ENCODE assay signal across 29 cellular contexts in the genomic region with DNA sequence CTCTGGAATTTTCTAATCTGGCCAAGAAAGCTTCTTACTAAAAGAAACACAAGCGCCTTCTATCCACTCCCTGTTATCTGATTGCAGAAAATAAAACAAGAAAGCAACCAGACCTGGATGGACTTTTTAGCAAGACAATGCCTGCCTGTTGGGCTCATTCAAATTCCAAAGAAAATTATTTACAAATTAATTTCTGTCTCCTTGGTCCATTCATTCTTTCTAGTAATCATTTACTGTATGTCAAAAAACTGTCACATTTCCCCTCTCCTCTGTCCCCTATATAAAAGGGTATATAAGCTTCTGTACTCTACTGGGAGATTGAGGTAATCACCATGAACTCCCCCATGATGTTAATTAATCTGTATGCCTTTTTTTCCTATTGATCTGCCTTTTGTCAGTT.
"Had no signal": no experiment of that assay in that cellular context is flagged by ENCODE, and none has a peak within 500 bp of the region (broad histone marks: within the 10 kb centered on the region; RNA-seq: fewer than 3 reads in every experiment).

No MANE protein-coding gene starts in this region.

- H3K4me1 ChIP-seq: adrenal gland had no signal

- H3K27me3 ChIP-seq: adrenal gland had no signal

- H3K4me3 ChIP-seq: adrenal gland, PC-9 had no signal

- H2AFZ ChIP-seq: PC-9 had no signal

- FAIRE-seq: bronchial epithelial cell, RCC 7860 had no signal

- H3K4me3 Mint-ChIP-seq: activated CD4-positive, alpha-beta T cell treated with anti-CD3 and anti-CD28 coated beads, Interleukin-2, amount 10 ng/mL, durations not matched to agents 24 days and 14 days; activated CD8-positive, alpha-beta T cell treated with anti-CD3 and anti-CD28 coated beads for 36 hours; activated naive CD4-positive, alpha-beta T cell treated with anti-CD3 and anti-CD28 coated beads for 36 hours; activated T-cell treated with anti-CD3 and anti-CD28 coated beads, Interleukin-2, amount 50 U/mL, for 4 hours; activated T-helper 1 cell treated with anti-CD3 and anti-CD28 coated beads, Interleukin-12 subunit alpha, Interleukin-12 subunit beta, Interleukin-2, Interleukin-4 antibody, amounts not matched to agents 30 ng/mL and 10 ng/mL and 1 ng/mL, durations not matched to agents 14 hours and 24 hours and 36 hours; brain had no signal

- DNase-seq: activated CD4-positive, alpha-beta T cell treated with anti-CD3 and anti-CD28 coated beads, Interleukin-2, amount 10 ng/mL, durations not matched to agents 24 days and 14 days; activated CD4-positive, alpha-beta T cell treated with anti-CD3 and anti-CD28 coated beads, Interleukin-2, amount 50 U/mL, for 4 hours; activated CD8-positive, alpha-beta T cell treated with anti-CD3 and anti-CD28 coated beads for 36 hours; activated gamma-delta T cell treated with Interleukin-2 at 50 U/mL for 16 hours; activated naive CD4-positive, alpha-beta T cell treated with anti-CD3 and anti-CD28 coated beads for 36 hours; activated T-cell treated with anti-CD3 and anti-CD28 coated beads for 4 hours; activated T-cell treated with anti-CD3 and anti-CD28 coated beads, Interleukin-2, amount 50 U/mL, for 4 hours; adrenal gland; central memory CD4-positive, alpha-beta T cell; Karpas-422; NCI-H1105; NCI-H1417 treated with DMSO at 0.1 percent for 48 hours; NCI-H187 treated with DMSO at 0.1 percent for 48 hours; NCI-H2081; NCI-H2171 treated with DMSO at 0.1 percent for 48 hours; NCI-H226; NCI-H446 treated with DMSO at 0.1 percent for 48 hours; NCI-H524; NCI-H748 treated with DMSO at 0.1 percent for 48 hours; NK-92 treated with Interleukin-12 subunit alpha and Interleukin-12 subunit beta, amount 100 ng/mL, for 24 hours; PC-9; Right ventricle myocardium superior; T1000; WERI-Rb-1 had no signal

- H3K36me3 ChIP-seq: adrenal gland, WERI-Rb-1 had no signal

- H3K27ac ChIP-seq: adrenal gland, PC-9, WERI-Rb-1 had no signal

- ATAC-seq: activated CD8-positive, alpha-beta T cell treated with anti-CD3 and anti-CD28 coated beads for 36 hours; activated naive CD4-positive, alpha-beta T cell treated with anti-CD3 and anti-CD28 coated beads, Interleukin-2, amount 50 U/mL, for 72 hours; activated T-cell treated with anti-CD3 and anti-CD28 coated beads, Interleukin-2, amount 50 U/mL, for 4 hours had no signal

- H3K9me3 ChIP-seq: adrenal gland had no signal

- H3K4me2 ChIP-seq: PC-9 had no signal

- H3K27me3 Mint-ChIP-seq: activated CD4-positive, alpha-beta T cell treated with anti-CD3 and anti-CD28 coated beads, Interleukin-2, amount 10 ng/mL, durations not matched to agents 24 days and 14 days; activated CD8-positive, alpha-beta T cell treated with anti-CD3 and anti-CD28 coated beads for 36 hours had no signal

- H3K4me1 Mint-ChIP-seq: activated CD4-positive, alpha-beta T cell treated with anti-CD3 and anti-CD28 coated beads, Interleukin-2, amount 10 ng/mL, durations not matched to agents 24 days and 14 days; brain had no signal

- H3K36me3 Mint-ChIP-seq: brain had no signal

- H3K27ac Mint-ChIP-seq: activated CD4-positive, alpha-beta T cell treated with anti-CD3 and anti-CD28 coated beads, Interleukin-2, amount 10 ng/mL, durations not matched to agents 24 days and 14 days; activated CD8-positive, alpha-beta T cell treated with anti-CD3 and anti-CD28 coated beads for 36 hours; activated naive CD4-positive, alpha-beta T cell treated with anti-CD3 and anti-CD28 coated beads for 36 hours; activated naive CD4-positive, alpha-beta T cell treated with anti-CD3 and anti-CD28 coated beads, Interleukin-2, amount 50 U/mL, for 72 hours; activated T-helper 1 cell treated with anti-CD3 and anti-CD28 coated beads, Interleukin-12 subunit alpha, Interleukin-12 subunit beta, Interleukin-2, Interleukin-4 antibody, amounts not matched to agents 30 ng/mL and 10 ng/mL and 1 ng/mL, durations not matched to agents 14 hours and 24 hours and 36 hours; brain had no signal
